ENCODE assay signal across 26 cellular contexts in the genomic region with DNA sequence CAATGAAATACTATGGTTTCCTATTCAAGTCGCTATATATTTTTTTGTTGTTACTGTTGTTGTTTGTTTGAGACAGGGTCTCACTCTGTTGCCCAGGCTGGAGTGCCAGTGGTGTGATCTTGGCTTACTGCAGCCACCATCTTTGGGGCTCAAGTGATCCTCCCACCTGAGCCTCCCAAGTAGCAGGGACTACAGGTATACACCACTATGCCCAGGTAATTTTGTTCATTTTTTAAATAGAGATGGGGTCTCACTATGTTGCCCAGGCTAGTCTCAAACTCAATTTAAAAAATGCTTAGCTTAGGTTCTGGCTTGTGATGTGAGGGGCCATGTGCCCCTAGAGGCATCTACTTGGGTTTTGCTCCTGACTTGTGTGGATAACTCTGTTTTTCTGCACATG. TPM values are rescaled to one million over a fixed set of nuclear protein-coding genes. Genes with fewer than 3 reads are reported as not detected.
DNase-seq lines count a peak whose midpoint lies in the region; ATAC-seq, FAIRE-seq and TF ChIP-seq lines count a peak whose summit lies in the region.
"Had no signal": no experiment of that assay in that cellular context is flagged by ENCODE, and none has a peak within 500 bp of the region (broad histone marks: within the 10 kb centered on the region; RNA-seq: fewer than 3 reads in every experiment).

No MANE protein-coding gene starts in this region.

- H3K4me3 ChIP-seq in HEK293 (ENCODE audit: low read depth, low read length) (no peak overlapping the region), K562 (no peak overlapping the region), endothelial cell of umbilical vein (replicated peaks in 1 of 3; ENCODE audit: insufficient read depth in 1 of 3, low read depth in 1 of 3, low read length in 3 of 3) (no peak overlapping the region)
- H3K4me3 ChIP-seq: A549; BLaER1 treated with 17β-estradiol and CSF1 and Interleukin-3, amounts not matched to agents 10 nM and 100 nM; GM12878 had no signal

- H3K27me3 Mint-ChIP-seq in activated CD8-positive, alpha-beta T cell treated with anti-CD3 and anti-CD28 coated beads for 36 hours = no peaks in the 10 kb centered on the region
- H3K27me3 Mint-ChIP-seq in activated CD8-positive, alpha-beta T cell treated with anti-CD3 and anti-CD28 coated beads, Interleukin-2, amount 10 ng/mL, durations not matched to agents 7 days and 5 days (ENCODE audit: low read depth) = no peaks in the 10 kb centered on the region
- H3K27me3 Mint-ChIP-seq: B cell; CD4-positive, alpha-beta T cell had no signal

- no peak overlapping the region for H3K4me3 Mint-ChIP-seq in activated CD8-positive, alpha-beta T cell treated with anti-CD3 and anti-CD28 coated beads for 36 hours
- H3K4me3 Mint-ChIP-seq in activated CD8-positive, alpha-beta T cell treated with anti-CD3 and anti-CD28 coated beads, Interleukin-2, amount 10 ng/mL, durations not matched to agents 7 days and 5 days = no peak overlapping the region
- H3K4me3 Mint-ChIP-seq: B cell; CD4-positive, alpha-beta T cell; CD8-positive, alpha-beta T cell had no signal

- no peak for TF ChIP-seq RAD21 in K562 (CRISPR knock-in tag; conservative IDR thresholded peaks at IDR 0.05 in 1 of 2, IDR thresholded peaks at IDR 0.05 in 1 of 2)

- no peak for FAIRE-seq in K562 (lab: Jason Lieb, UNC)
- no peak for FAIRE-seq in endothelial cell of umbilical vein (lab: Jason Lieb, UNC)
- FAIRE-seq in GM19239 (lab: Jason Lieb, UNC) = no peak
- FAIRE-seq: A549, D721Med, GM12878, GM12892, GM18507 had no signal

- BruUV-seq in K562 (replicated peaks; lab: Mats Ljungman, UMichigan) (no TSS peak), endothelial cell of umbilical vein (replicated peaks; lab: Mats Ljungman, UMichigan) (TSS peak; percentile 17)

- TF ChIP-seq EP300 in K562 (IDR thresholded peaks at IDR 0.05; ENCODE audit: low read length) = no peak

- no peak for DNase-seq in activated CD8-positive, alpha-beta T cell treated with anti-CD3 and anti-CD28 coated beads for 36 hours
- DNase-seq in activated CD8-positive, alpha-beta T cell treated with anti-CD3 and anti-CD28 coated beads, Interleukin-2, amount 10 ng/mL, durations not matched to agents 7 days and 5 days = no peak
- DNase-seq in K562 (ENCODE audit: extremely low read depth in 1 of 4, low spot score in 3 of 4) (no peak), endothelial cell of umbilical vein (ENCODE audit: low read depth, low spot score) (no peak), NCI-H446 treated with DMSO at 0.1 percent for 48 hours (lab: John Stamatoyannopoulos, UW) (no peak), DMS53 treated with DMSO at 0.1 percent for 48 hours (lab: John Stamatoyannopoulos, UW; ENCODE audit: unreplicated experiment) (no peak), GM19239 (ENCODE audit: insufficient read length, low spot score) (no peak)
- DNase-seq: AML-193; Caco-2; Calu3; CD4-positive, alpha-beta T cell; CD8-positive, alpha-beta T cell; DMS79; DND-41; EL; GDM1 had no signal

- peak overlapping the region; percentile 34 for H3K27ac Mint-ChIP-seq in activated CD8-positive, alpha-beta T cell treated with anti-CD3 and anti-CD28 coated beads for 36 hours
- H3K27ac Mint-ChIP-seq in activated CD8-positive, alpha-beta T cell treated with anti-CD3 and anti-CD28 coated beads, Interleukin-2, amount 10 ng/mL, durations not matched to agents 7 days and 5 days = no peak overlapping the region
- H3K27ac Mint-ChIP-seq: B cell; CD4-positive, alpha-beta T cell; CD8-positive, alpha-beta T cell had no signal

- ATAC-seq in activated CD8-positive, alpha-beta T cell treated with anti-CD3 and anti-CD28 coated beads for 36 hours = no peak
- no peak for ATAC-seq in activated CD8-positive, alpha-beta T cell treated with anti-CD3 and anti-CD28 coated beads, Interleukin-2, amount 10 ng/mL, durations not matched to agents 7 days and 5 days
- no peak for ATAC-seq in K562
- ATAC-seq: A549; CD8-positive, alpha-beta T cell; GM12878 had no signal

- no peaks in the 10 kb centered on the region for H3K9me3 Mint-ChIP-seq in activated CD8-positive, alpha-beta T cell treated with anti-CD3 and anti-CD28 coated beads for 36 hours
- H3K9me3 Mint-ChIP-seq in activated CD8-positive, alpha-beta T cell treated with anti-CD3 and anti-CD28 coated beads, Interleukin-2, amount 10 ng/mL, durations not matched to agents 7 days and 5 days (ENCODE audit: insufficient read depth) = no peaks in the 10 kb centered on the region
- H3K9me3 Mint-ChIP-seq: CD4-positive, alpha-beta T cell; CD8-positive, alpha-beta T cell had no signal

- H3K27me3 ChIP-seq in K562 (ENCODE audit: control insufficient read depth in 2 of 2, insufficient read depth in 2 of 2, low read length in 2 of 2) (peaks cover 0 to 2% of the 10 kb centered on the region in 2 experiments; a peak in 2 of 5 replicates), endothelial cell of umbilical vein (ENCODE audit: control insufficient read depth in 2 of 2, insufficient read depth in 2 of 2, low read length in 2 of 2) (no peaks in the 10 kb centered on the region)
- H3K27me3 ChIP-seq: BLaER1 treated with 17β-estradiol and CSF1 and Interleukin-3, amounts not matched to agents 10 nM and 100 nM had no signal

- H3K36me3 ChIP-seq in HEK293 (ENCODE audit: control insufficient read depth in 2 of 2, insufficient read depth in 1 of 2, low read length in 2 of 2) = peaks cover 4 to 26% of the 10 kb centered on the region in 2 experiments
- H3K36me3 ChIP-seq in K562 (ENCODE audit: control insufficient read depth, insufficient read depth, low read length) = peaks cover 20% of the 10 kb centered on the region
- H3K36me3 ChIP-seq in endothelial cell of umbilical vein (ENCODE audit: control insufficient read depth in 2 of 2, extremely low read depth in 1 of 2, insufficient read depth in 2 of 2, low read length in 2 of 2) = peaks cover 0 to 5% of the 10 kb centered on the region in 2 experiments

- H3K79me2 ChIP-seq in K562 (ENCODE audit: control insufficient read depth, insufficient read depth, low read length) = no peaks in the 10 kb centered on the region
- peaks cover 5% of the 10 kb centered on the region for H3K79me2 ChIP-seq in endothelial cell of umbilical vein (ENCODE audit: control insufficient read depth, insufficient read depth, low read length)

- H3K9me3 ChIP-seq in HEK293 (ENCODE audit: control insufficient read depth, insufficient read depth, low read depth, low read length) (no peaks in the 10 kb centered on the region), K562 (replicated peaks; ENCODE audit: control insufficient read depth, insufficient read depth, low read depth, low read length) (no peaks in the 10 kb centered on the region), endothelial cell of umbilical vein (replicated peaks; ENCODE audit: control insufficient read depth, insufficient read depth, low read length) (no peaks in the 10 kb centered on the region)
- H3K9me3 ChIP-seq: A549; BLaER1 treated with 17β-estradiol and CSF1 and Interleukin-3, amounts not matched to agents 10 nM and 100 nM; Caco-2 had no signal

- H4K20me1 ChIP-seq in K562 (replicated peaks; ENCODE audit: control insufficient read depth, insufficient read depth, low read length) (no peaks in the 10 kb centered on the region), endothelial cell of umbilical vein (replicated peaks; ENCODE audit: control insufficient read depth, extremely low read depth, insufficient read depth, low read length) (no peaks in the 10 kb centered on the region)

- CTCF ChIA-PET in activated CD8-positive, alpha-beta T cell treated with anti-CD3 and anti-CD28 coated beads for 36 hours (lab: Charles Lee) = interaction anchor here (1.2 kb wide), 1 partner anchor 9 kb away, joined by 3 read pairs; no protein-coding TSS in a partner anchor
- CTCF ChIA-PET in activated CD8-positive, alpha-beta T cell treated with anti-CD3 and anti-CD28 coated beads, Interleukin-2, amount 10 ng/mL, durations not matched to agents 7 days and 5 days (lab: Charles Lee) = no interaction called here
- CTCF ChIA-PET in HEK293 (lab: Yijun Ruan, JAX) (no interaction called here), K562 (lab: Yijun Ruan, JAX; ENCODE audit: low intra/inter-chr PET ratio) (no interaction called here), endothelial cell of umbilical vein (lab: Charles Lee) (interaction anchor here (0.9 kb wide), 1 partner anchor 8 kb away, joined by 4 read pairs; no protein-coding TSS in a partner anchor)

- no peak for TF ChIP-seq CTCF in activated CD8-positive, alpha-beta T cell treated with anti-CD3 and anti-CD28 coated beads for 36 hours (IDR thresholded peaks at IDR 0.05)
- TF ChIP-seq CTCF in HEK293 (tag by site-specific recombination; IDR thresholded peaks at IDR 0.05) (no peak), K562 (IDR thresholded peaks at IDR 0.05 in 2 of 3, conservative IDR thresholded peaks at IDR 0.05 in 1 of 3; ENCODE audit: insufficient read depth in 2 of 3, low read depth in 1 of 3, low read length in 3 of 3) (no peak), endothelial cell of umbilical vein (IDR thresholded peaks at IDR 0.05; ENCODE audit: extremely low read depth in 1 of 2, insufficient read depth in 1 of 2, low read depth in 1 of 2, low read length in 2 of 2) (no peak)

- H3K4me1 ChIP-seq in HEK293 (ENCODE audit: control insufficient read depth, insufficient read depth, low read length) (no peaks in the 10 kb centered on the region), K562 (replicated peaks in 1 of 2; ENCODE audit: control insufficient read depth in 2 of 2, insufficient read depth in 2 of 2, low read length in 2 of 2) (no peaks in the 10 kb centered on the region), endothelial cell of umbilical vein (ENCODE audit: control insufficient read depth, extremely low read depth, insufficient read depth, low read length) (no peaks in the 10 kb centered on the region)
- H3K4me1 ChIP-seq: A549, Caco-2 had no signal

- H3K9ac ChIP-seq in K562 (ENCODE audit: insufficient read depth in 1 of 2, low read depth in 2 of 2, low read length in 2 of 2) (no peak overlapping the region), endothelial cell of umbilical vein (replicated peaks; ENCODE audit: extremely low read depth, insufficient read depth, low read length) (no peak overlapping the region)
- H3K9ac ChIP-seq: BLaER1 treated with 17β-estradiol and CSF1 and Interleukin-3, amounts not matched to agents 10 nM and 100 nM had no signal

- POLR2A ChIA-PET in activated CD8-positive, alpha-beta T cell treated with anti-CD3 and anti-CD28 coated beads for 36 hours (lab: Charles Lee) = no interaction called here
- POLR2A ChIA-PET in activated CD8-positive, alpha-beta T cell treated with anti-CD3 and anti-CD28 coated beads, Interleukin-2, amount 10 ng/mL, durations not matched to agents 7 days and 5 days (lab: Charles Lee) = no interaction called here
- POLR2A ChIA-PET in HEK293 (lab: Yijun Ruan, JAX) (interaction anchor here (1.1 to 1.9 kb wide), 3 partner anchors 18 to 76 kb away, joined by 3 to 7 read pairs (median 3); no protein-coding TSS in a partner anchor), K562 (lab: Yijun Ruan, JAX) (interaction anchor here (0.9 kb wide), 1 partner anchor 65 kb away, joined by 3 read pairs; no protein-coding TSS in a partner anchor), endothelial cell of umbilical vein (lab: Charles Lee) (no interaction called here)

- H3K4me1 Mint-ChIP-seq in activated CD8-positive, alpha-beta T cell treated with anti-CD3 and anti-CD28 coated beads for 36 hours (ENCODE audit: low read depth) = peaks cover 9% of the 10 kb centered on the region
- no peaks in the 10 kb centered on the region for H3K4me1 Mint-ChIP-seq in activated CD8-positive, alpha-beta T cell treated with anti-CD3 and anti-CD28 coated beads, Interleukin-2, amount 10 ng/mL, durations not matched to agents 7 days and 5 days (ENCODE audit: low read depth)

- intact Hi-C loops in activated CD8-positive, alpha-beta T cell treated with anti-CD3 and anti-CD28 coated beads for 36 hours (cut with micrococcal nuclease) = no loop called here
- intact Hi-C loops in K562 (cut with micrococcal nuclease) = no loop called here
- intact Hi-C loops in endothelial cell of umbilical vein (cut with micrococcal nuclease) = no loop called here

- peaks cover 11% of the 10 kb centered on the region for H3K36me3 Mint-ChIP-seq in activated CD8-positive, alpha-beta T cell treated with anti-CD3 and anti-CD28 coated beads for 36 hours (ENCODE audit: low read depth)
- peaks cover 26% of the 10 kb centered on the region for H3K36me3 Mint-ChIP-seq in activated CD8-positive, alpha-beta T cell treated with anti-CD3 and anti-CD28 coated beads, Interleukin-2, amount 10 ng/mL, durations not matched to agents 7 days and 5 days (ENCODE audit: low read depth)

- in situ Hi-C loops in K562 (cut with MboI) = no loop called here

- H3K27ac ChIP-seq in HEK293 (ENCODE audit: extremely low read depth, low read depth, low read length) = no peak overlapping the region
- H3K27ac ChIP-seq in K562 (ENCODE audit: extremely low read depth, low read depth, low read length) = no peak overlapping the region
- H3K27ac ChIP-seq in endothelial cell of umbilical vein (ENCODE audit: insufficient read depth, low read depth, low read length) = no peak overlapping the region
- H3K27ac ChIP-seq: 22Rv1; A549; BLaER1 treated with 17β-estradiol and CSF1 and Interleukin-3, amounts not matched to agents 10 nM and 100 nM; C4-2B had no signal

- TF ChIP-seq POLR2A in K562 (conservative IDR thresholded peaks at IDR 0.05) (no peak), endothelial cell of umbilical vein (IDR thresholded peaks at IDR 0.05; ENCODE audit: low read depth, low read length) (no peak)

- H3K4me2 ChIP-seq in K562 (ENCODE audit: insufficient read depth, low read length) (no peak overlapping the region), endothelial cell of umbilical vein (ENCODE audit: insufficient read depth, low read length) (no peak overlapping the region)
- H3K4me2 ChIP-seq: A549; BLaER1 treated with 17β-estradiol and CSF1 and Interleukin-3, amounts not matched to agents 10 nM and 100 nM had no signal

- dilution Hi-C loops in endothelial cell of umbilical vein (cut with MboI; ENCODE audit: extremely low pct_ligation_motif_present, low sequenced_read_pairs) = no loop called here

- 72% methylated on average over 1 of the region's 1 CpG for WGBS in K562 (ENCODE audit: insufficient coverage, low coverage, missing lambda C conversion rate)

- H2AFZ ChIP-seq in K562 (ENCODE audit: low read depth, low read length) (no peak overlapping the region), endothelial cell of umbilical vein (ENCODE audit: low read depth, low read length) (no peak overlapping the region)

- H3K9me1 ChIP-seq in K562 (ENCODE audit: control insufficient read depth, insufficient read depth, low read length) = no peaks in the 10 kb centered on the region
- H3K9me1 ChIP-seq in endothelial cell of umbilical vein (replicated peaks; ENCODE audit: control insufficient read depth, extremely low read depth, insufficient read depth, low read length) = no peaks in the 10 kb centered on the region

RNA-seq across cellular contexts. Expression of a gene that starts 9.8 kb away (rescaled TPM):
- total RNA-seq in activated CD8-positive, alpha-beta T cell treated with anti-CD3 and anti-CD28 coated beads for 36 hours = 1 to 10 TPM; 7.0 to 7.1 TPM
- total RNA-seq in activated CD8-positive, alpha-beta T cell treated with anti-CD3 and anti-CD28 coated beads, Interleukin-2, amount 10 ng/mL, durations not matched to agents 7 days and 5 days = 10 to 100 TPM; 13.6 TPM
- 8.4 and 11.4 TPM in 2 replicates for total RNA-seq in K562 (2011; cell fraction: chromatin; rRNA removed; ENCODE audit: low replicate concordance)
- total RNA-seq in K562 (2011; cell fraction: nucleolus; rRNA removed) = 7.4 and 8.3 TPM in 2 replicates
- 12.5 and 28.8 TPM in 2 replicates for total RNA-seq in K562 (2011; cell fraction: nucleoplasm; rRNA removed)
- 7.4 and 11.4 TPM in 2 replicates for total RNA-seq in K562 (2014; rRNA removed)
- total RNA-seq in K562 (2014; rRNA removed; fragmentation: Illumina TruSeq; extraction: Trizol) = 8.8 and 9.8 TPM in 2 replicates
- total RNA-seq in K562 (2015; rRNA removed; fragmentation: Illumina TruSeq; extraction: Trizol) = 13.3 and 13.4 TPM in 2 replicates
- total RNA-seq in K562 (2021) = 11.0 and 12.3 TPM in 2 replicates
- 14.9 and 17.1 TPM in 2 replicates for polyA plus RNA-seq in K562 (2011; rRNA removed)
- polyA plus RNA-seq in K562 (2011; cell fraction: cytosol; rRNA removed) = 11.9 and 16.6 TPM in 2 replicates
- 6.4 and 8.5 TPM in 2 replicates for polyA plus RNA-seq in K562 (2011; cell fraction: nucleus; rRNA removed)
- 14.5 and 15.4 TPM in 2 replicates for polyA plus RNA-seq in K562 (2012)
- polyA plus RNA-seq in K562 (2014; fragmentation: Illumina TruSeq; extraction: Trizol) = 17.6 and 20.1 TPM in 2 replicates
- 10 to 100 TPM in 1 of 2 experiments, 1 to 10 TPM in 1; 8.7 to 10.1 TPM for polyA plus RNA-seq in K562 (2014; fragmentation: Nextera tagmentation; extraction: Ambion mirVana)
- polyA plus RNA-seq in K562 (2014; rRNA removed) = 13.8 and 14.3 TPM in 2 replicates
- 10.8 and 12.4 TPM in 2 replicates for polyA minus RNA-seq in K562 (2011; rRNA and poly(A)+ RNA removed)
- 3.1 and 5.5 TPM in 2 replicates for polyA minus RNA-seq in K562 (2011; cell fraction: cytosol; rRNA and poly(A)+ RNA removed)
- 3.4 and 5.8 TPM in 2 replicates for polyA minus RNA-seq in K562 (2011; cell fraction: nucleus; rRNA and poly(A)+ RNA removed)
- total RNA-seq in endothelial cell of umbilical vein = 13.1 and 15.8 TPM in 2 replicates
- 15.4 and 17.1 TPM in 2 replicates for polyA plus RNA-seq in endothelial cell of umbilical vein
- 15.4 and 15.7 TPM in 2 replicates for polyA plus RNA-seq in endothelial cell of umbilical vein (2011; cell fraction: cytosol; rRNA removed)
- polyA plus RNA-seq in endothelial cell of umbilical vein (2011; cell fraction: nucleus; rRNA removed) = 5.3 and 7.6 TPM in 2 replicates
- 13.7 and 18.1 TPM in 2 replicates for polyA plus RNA-seq in endothelial cell of umbilical vein (2012)
- polyA minus RNA-seq in endothelial cell of umbilical vein = 14.0 and 18.2 TPM in 2 replicates
- polyA minus RNA-seq in endothelial cell of umbilical vein (2011; cell fraction: cytosol; rRNA and poly(A)+ RNA removed) = 8.9 TPM
- polyA minus RNA-seq in endothelial cell of umbilical vein (2011; cell fraction: nucleus; rRNA and poly(A)+ RNA removed) = 5.9 and 8.8 TPM in 2 replicates

RNA-seq across cellular contexts. Expression of a gene that starts 47.9 kb away (rescaled TPM):
- 10 to 100 TPM; 38.0 to 43.7 TPM for total RNA-seq in activated CD8-positive, alpha-beta T cell treated with anti-CD3 and anti-CD28 coated beads for 36 hours
- 10 to 100 TPM; 27.8 to 31.7 TPM for total RNA-seq in activated CD8-positive, alpha-beta T cell treated with anti-CD3 and anti-CD28 coated beads, Interleukin-2, amount 10 ng/mL, durations not matched to agents 7 days and 5 days
- 42.0 and 56.8 TPM in 2 replicates for total RNA-seq in K562 (2011; cell fraction: chromatin; rRNA removed; ENCODE audit: low replicate concordance)
- total RNA-seq in K562 (2011; cell fraction: nucleolus; rRNA removed) = 12.5 and 16.1 TPM in 2 replicates
- total RNA-seq in K562 (2011; cell fraction: nucleoplasm; rRNA removed) = 21.0 and 23.8 TPM in 2 replicates
- total RNA-seq in K562 (2014; rRNA removed) (30.7 and 31.5 TPM in 2 replicates), K562 (2014; rRNA removed; fragmentation: Illumina TruSeq; extraction: Trizol) (40.6 and 43.4 TPM in 2 replicates), K562 (2015; rRNA removed; fragmentation: Illumina TruSeq; extraction: Trizol) (34.7 and 35.0 TPM in 2 replicates), K562 (2021) (32.0 and 35.2 TPM in 2 replicates), endothelial cell of umbilical vein (22.8 and 25.2 TPM in 2 replicates)
- polyA plus RNA-seq in K562 (2011; rRNA removed) (66.8 and 85.1 TPM in 2 replicates), K562 (2014; fragmentation: Illumina TruSeq; extraction: Trizol) (37.4 and 40.4 TPM in 2 replicates), K562 (2014; fragmentation: Nextera tagmentation; extraction: Ambion mirVana) (10 to 100 TPM; 23.1 to 25.7 TPM), K562 (2014; rRNA removed) (32.0 and 33.4 TPM in 2 replicates), endothelial cell of umbilical vein (20.6 and 23.0 TPM in 2 replicates)
- polyA plus RNA-seq in K562 (2011; cell fraction: cytosol; rRNA removed) = 32.4 and 50.9 TPM in 2 replicates
- polyA plus RNA-seq in K562 (2011; cell fraction: nucleus; rRNA removed) = 48.0 and 65.3 TPM in 2 replicates
- 24.1 and 26.7 TPM in 2 replicates for polyA plus RNA-seq in K562 (2012)
- 102 and 119 TPM in 2 replicates for polyA minus RNA-seq in K562 (2011; rRNA and poly(A)+ RNA removed)
- polyA minus RNA-seq in K562 (2011; cell fraction: cytosol; rRNA and poly(A)+ RNA removed) = 23.5 and 28.2 TPM in 2 replicates
- 15.8 and 27.0 TPM in 2 replicates for polyA minus RNA-seq in K562 (2011; cell fraction: nucleus; rRNA and poly(A)+ RNA removed)
- 21.4 and 23.0 TPM in 2 replicates for polyA plus RNA-seq in endothelial cell of umbilical vein (2011; cell fraction: cytosol; rRNA removed)
- polyA plus RNA-seq in endothelial cell of umbilical vein (2011; cell fraction: nucleus; rRNA removed) = 42.2 and 51.8 TPM in 2 replicates
- polyA plus RNA-seq in endothelial cell of umbilical vein (2012) = 17.9 and 21.5 TPM in 2 replicates
- polyA minus RNA-seq in endothelial cell of umbilical vein = 41.7 and 49.9 TPM in 2 replicates
- 14.0 TPM for polyA minus RNA-seq in endothelial cell of umbilical vein (2011; cell fraction: cytosol; rRNA and poly(A)+ RNA removed)
- 15.5 and 32.6 TPM in 2 replicates for polyA minus RNA-seq in endothelial cell of umbilical vein (2011; cell fraction: nucleus; rRNA and poly(A)+ RNA removed)

Comparison
In these comparisons a context has a peak if more than half of its experiments do, and no peak if none do; other contexts are left out.
1. CTCF ChIA-PET loops: an anchor here in activated CD8-positive, alpha-beta T cell treated with anti-CD3 and anti-CD28 coated beads for 36 hours (1.2 kb wide) and endothelial cell of umbilical vein (0.9 kb wide); none called in activated CD8-positive, alpha-beta T cell treated with anti-CD3 and anti-CD28 coated beads, Interleukin-2, amount 10 ng/mL, durations not matched to agents 7 days and 5 days, HEK293 and K562.
2. POLR2A ChIA-PET loops: an anchor here in HEK293 (1.1 to 1.9 kb wide) and K562 (0.9 kb wide); none called in activated CD8-positive, alpha-beta T cell treated with anti-CD3 and anti-CD28 coated beads for 36 hours, activated CD8-positive, alpha-beta T cell treated with anti-CD3 and anti-CD28 coated beads, Interleukin-2, amount 10 ng/mL, durations not matched to agents 7 days and 5 days and endothelial cell of umbilical vein.